1 cellular context compared by ENCODE assay signal in the genomic region with DNA sequence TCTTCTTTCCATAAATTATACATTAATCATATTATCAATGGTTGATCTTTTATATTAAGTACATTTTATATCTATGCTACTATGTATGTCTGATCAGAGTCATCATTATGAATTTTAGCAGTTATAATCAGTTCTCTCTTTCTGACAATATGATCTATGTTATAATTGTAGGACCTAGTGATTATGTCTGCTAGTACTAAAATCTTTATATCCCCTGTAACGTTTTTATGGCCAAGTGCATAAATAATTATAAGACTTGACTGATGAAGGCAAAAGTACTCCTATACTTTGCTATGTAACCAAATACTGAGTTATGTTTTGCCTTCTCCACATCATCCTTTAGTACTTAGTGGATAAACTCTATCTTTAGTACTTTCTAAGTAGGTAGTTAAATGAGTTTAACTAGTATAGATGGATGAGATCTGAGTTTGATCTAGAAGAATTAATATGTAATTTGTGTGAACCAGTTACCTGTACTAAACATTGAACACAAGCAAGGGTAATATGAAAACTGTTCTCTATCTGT.
TF ChIP-seq lines count a peak whose summit lies in the region.

No MANE protein-coding gene starts in this region.

TF ChIP-seq in HEK293, 187 proteins besides CTCF, POLR2A, EP300 and RAD21 (continued from another document):
- TF ChIP-seq, protein P1, sequence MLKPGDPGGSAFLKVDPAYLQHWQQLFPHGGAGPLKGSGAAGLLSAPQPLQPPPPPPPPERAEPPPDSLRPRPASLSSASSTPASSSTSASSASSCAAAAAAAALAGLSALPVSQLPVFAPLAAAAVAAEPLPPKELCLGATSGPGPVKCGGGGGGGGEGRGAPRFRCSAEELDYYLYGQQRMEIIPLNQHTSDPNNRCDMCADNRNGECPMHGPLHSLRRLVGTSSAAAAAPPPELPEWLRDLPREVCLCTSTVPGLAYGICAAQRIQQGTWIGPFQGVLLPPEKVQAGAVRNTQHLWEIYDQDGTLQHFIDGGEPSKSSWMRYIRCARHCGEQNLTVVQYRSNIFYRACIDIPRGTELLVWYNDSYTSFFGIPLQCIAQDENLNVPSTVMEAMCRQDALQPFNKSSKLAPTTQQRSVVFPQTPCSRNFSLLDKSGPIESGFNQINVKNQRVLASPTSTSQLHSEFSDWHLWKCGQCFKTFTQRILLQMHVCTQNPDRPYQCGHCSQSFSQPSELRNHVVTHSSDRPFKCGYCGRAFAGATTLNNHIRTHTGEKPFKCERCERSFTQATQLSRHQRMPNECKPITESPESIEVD (tag by site-specific recombination; IDR thresholded peaks at IDR 0.05), result peak; percentile 57
- no peak for TF ChIP-seq MZF1 (tag by site-specific recombination; IDR thresholded peaks at IDR 0.05; ENCODE audit: borderline replicate concordance)
- TF ChIP-seq ZBTB17 (tag by site-specific recombination; IDR thresholded peaks at IDR 0.05), result no peak
- 0 out of 2 replicates have a peak, but pooled peaks have one; percentile 11 for TF ChIP-seq ZEB2 (tag by site-specific recombination; IDR thresholded peaks at IDR 0.05)
- 0 out of 2 replicates have a peak, but pooled peaks have one; percentile 4 for TF ChIP-seq ZNF335 (tag by site-specific recombination; conservative IDR thresholded peaks at IDR 0.05)
- TF ChIP-seq ZNF843 (tag by site-specific recombination; IDR thresholded peaks at IDR 0.05), result peak; percentile 49
- TF ChIP-seq ZNF654 (tag by site-specific recombination; IDR thresholded peaks at IDR 0.05; ENCODE audit: low read depth), result no peak
- TF ChIP-seq ZNF621 (tag by site-specific recombination; IDR thresholded peaks at IDR 0.05), result no peak
- peak; percentile 70 for TF ChIP-seq SP7 (tag by site-specific recombination; IDR thresholded peaks at IDR 0.05)
- peak; percentile 20; the same call in 1 of the 2 replicates for TF ChIP-seq GLIS1 (tag by site-specific recombination; IDR thresholded peaks at IDR 0.05)
- TF ChIP-seq, protein P2, sequence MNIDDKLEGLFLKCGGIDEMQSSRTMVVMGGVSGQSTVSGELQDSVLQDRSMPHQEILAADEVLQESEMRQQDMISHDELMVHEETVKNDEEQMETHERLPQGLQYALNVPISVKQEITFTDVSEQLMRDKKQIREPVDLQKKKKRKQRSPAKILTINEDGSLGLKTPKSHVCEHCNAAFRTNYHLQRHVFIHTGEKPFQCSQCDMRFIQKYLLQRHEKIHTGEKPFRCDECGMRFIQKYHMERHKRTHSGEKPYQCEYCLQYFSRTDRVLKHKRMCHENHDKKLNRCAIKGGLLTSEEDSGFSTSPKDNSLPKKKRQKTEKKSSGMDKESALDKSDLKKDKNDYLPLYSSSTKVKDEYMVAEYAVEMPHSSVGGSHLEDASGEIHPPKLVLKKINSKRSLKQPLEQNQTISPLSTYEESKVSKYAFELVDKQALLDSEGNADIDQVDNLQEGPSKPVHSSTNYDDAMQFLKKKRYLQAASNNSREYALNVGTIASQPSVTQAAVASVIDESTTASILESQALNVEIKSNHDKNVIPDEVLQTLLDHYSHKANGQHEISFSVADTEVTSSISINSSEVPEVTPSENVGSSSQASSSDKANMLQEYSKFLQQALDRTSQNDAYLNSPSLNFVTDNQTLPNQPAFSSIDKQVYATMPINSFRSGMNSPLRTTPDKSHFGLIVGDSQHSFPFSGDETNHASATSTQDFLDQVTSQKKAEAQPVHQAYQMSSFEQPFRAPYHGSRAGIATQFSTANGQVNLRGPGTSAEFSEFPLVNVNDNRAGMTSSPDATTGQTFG (tag by site-specific recombination; IDR thresholded peaks at IDR 0.05; ENCODE audit: borderline replicate concordance), result no peak
- TF ChIP-seq ZIC2 (tag by site-specific recombination; IDR thresholded peaks at IDR 0.05), result no peak
